Comparison of ENCODE assay signal across 8 cellular contexts in genomic region chr2:27370026-27370815, GRCh38. TPM values are rescaled to one million over a fixed set of nuclear protein-coding genes. Genes with fewer than 3 reads are reported as not detected.
DNase-seq lines count a peak whose midpoint lies in the region; ATAC-seq, FAIRE-seq and TF ChIP-seq lines count a peak whose summit lies in the region.

Gene EIF2B4 (minus strand): TSS chr2:27370338. CDS start chr2:27370314, 24 bp downstream.
Gene SNX17 (plus strand): TSS chr2:27370616. CDS start chr2:27370744, 128 bp downstream.

- H3K79me2 ChIP-seq in fibroblast of lung (ENCODE audit: control insufficient read depth, insufficient read depth, low read length), result peaks cover 52% of the 10 kb centered on the region

- peak within 1 kb of the TSS; percentile 97 for H3K27ac Mint-ChIP-seq in activated T-helper 2 cell treated with anti-CD3 and anti-CD28 coated beads, Interferon-gamma antibody, Interleukin-2, Interleukin-4, amounts not matched to agents 10 μg/mL and 5 μg/mL and 100 μg/mL, durations not matched to agents 14 hours and 24 hours and 36 hours
- peak within 1 kb of the TSS; percentile 92 to 99 (median 97) for H3K27ac Mint-ChIP-seq in naive thymus-derived CD8-positive, alpha-beta T cell

- H3K36me3 ChIP-seq in ES-I3 (ENCODE audit: insufficient read depth, low read length) (peaks cover 37% of the 10 kb centered on the region), RWPE2 (ENCODE audit: low read depth) (peaks cover 71% of the 10 kb centered on the region), fibroblast of lung (ENCODE audit: control insufficient read depth, insufficient read depth, low read length) (peaks cover 33% of the 10 kb centered on the region)

- peak within 1 kb of the TSS; percentile 54 for H3K27ac ChIP-seq in RWPE2 (ENCODE audit: poor library complexity, severe bottlenecking)
- peak within 1 kb of the TSS; percentile 95 for H3K27ac ChIP-seq in fibroblast of lung (ENCODE audit: insufficient read depth, low read length)

- H3K27me3 ChIP-seq in RWPE2 (ENCODE audit: insufficient read depth, poor library complexity, severe bottlenecking) (no peaks in the 10 kb centered on the region), fibroblast of lung (ENCODE audit: control insufficient read depth, insufficient read depth, low read length) (no peaks in the 10 kb centered on the region)

- no peaks in the 10 kb centered on the region for H3K27me3 Mint-ChIP-seq in activated T-helper 2 cell treated with anti-CD3 and anti-CD28 coated beads, Interferon-gamma antibody, Interleukin-2, Interleukin-4, amounts not matched to agents 10 μg/mL and 5 μg/mL and 100 μg/mL, durations not matched to agents 14 hours and 24 hours and 36 hours (ENCODE audit: low read depth)
- no peaks in the 10 kb centered on the region for H3K27me3 Mint-ChIP-seq in naive thymus-derived CD8-positive, alpha-beta T cell

- H3K9ac ChIP-seq in ES-I3 (ENCODE audit: low read depth, low read length) (peak within 1 kb of the TSS; percentile 88), fibroblast of lung (ENCODE audit: insufficient read depth, low read length) (peak within 1 kb of the TSS; percentile 97)

- H3K4me3 Mint-ChIP-seq in activated T-helper 2 cell treated with anti-CD3 and anti-CD28 coated beads, Interferon-gamma antibody, Interleukin-2, Interleukin-4, amounts not matched to agents 10 μg/mL and 5 μg/mL and 100 μg/mL, durations not matched to agents 14 hours and 24 hours and 36 hours (ENCODE audit: low read depth), result peak within 1 kb of the TSS; percentile 90
- peak within 1 kb of the TSS; percentile 84 to 100 (median 96) for H3K4me3 Mint-ChIP-seq in naive thymus-derived CD8-positive, alpha-beta T cell

- peaks cover 78% of the 10 kb centered on the region for H3K36me3 Mint-ChIP-seq in activated T-helper 2 cell treated with anti-CD3 and anti-CD28 coated beads, Interferon-gamma antibody, Interleukin-2, Interleukin-4, amounts not matched to agents 10 μg/mL and 5 μg/mL and 100 μg/mL, durations not matched to agents 14 hours and 24 hours and 36 hours (ENCODE audit: low read depth)
- peaks cover 4 to 64% (median 18%) of the 10 kb centered on the region in 3 donors for H3K36me3 Mint-ChIP-seq in naive thymus-derived CD8-positive, alpha-beta T cell

- no peaks in the 10 kb centered on the region for H3K9me3 Mint-ChIP-seq in activated T-helper 2 cell treated with anti-CD3 and anti-CD28 coated beads, Interferon-gamma antibody, Interleukin-2, Interleukin-4, amounts not matched to agents 10 μg/mL and 5 μg/mL and 100 μg/mL, durations not matched to agents 14 hours and 24 hours and 36 hours
- H3K9me3 Mint-ChIP-seq in naive thymus-derived CD8-positive, alpha-beta T cell, result no peaks in the 10 kb centered on the region

- peaks cover 18% of the 10 kb centered on the region for H3K4me1 ChIP-seq in ES-I3 (ENCODE audit: insufficient read depth, low read length)
- peaks cover 5% of the 10 kb centered on the region for H3K4me1 ChIP-seq in RWPE2 (ENCODE audit: insufficient read depth, poor library complexity, severe bottlenecking)
- peaks cover 14% of the 10 kb centered on the region for H3K4me1 ChIP-seq in fibroblast of lung (ENCODE audit: control insufficient read depth, extremely low read depth, insufficient read depth, low read length)

- peaks cover 23% of the 10 kb centered on the region for H3K4me1 Mint-ChIP-seq in activated T-helper 2 cell treated with anti-CD3 and anti-CD28 coated beads, Interferon-gamma antibody, Interleukin-2, Interleukin-4, amounts not matched to agents 10 μg/mL and 5 μg/mL and 100 μg/mL, durations not matched to agents 14 hours and 24 hours and 36 hours (ENCODE audit: low read depth)
- H3K4me1 Mint-ChIP-seq in naive thymus-derived CD8-positive, alpha-beta T cell, result peaks cover 26 to 43% (median 42%) of the 10 kb centered on the region in 4 donors

- no peaks in the 10 kb centered on the region for H4K20me1 ChIP-seq in fibroblast of lung (ENCODE audit: control insufficient read depth, extremely low read depth, insufficient read depth, low read length)

- peak within 1 kb of the TSS; percentile 100 for H3K4me2 ChIP-seq in fibroblast of lung (ENCODE audit: extremely low read depth, insufficient read depth, low read length)

- no peaks in the 10 kb centered on the region for H3K9me3 ChIP-seq in ES-I3 (ENCODE audit: control insufficient read depth, insufficient read depth, low read length)
- no peaks in the 10 kb centered on the region for H3K9me3 ChIP-seq in RWPE2 (ENCODE audit: severe bottlenecking)
- H3K9me3 ChIP-seq in fibroblast of lung (ENCODE audit: control insufficient read depth, insufficient read depth, low read depth, low read length), result no peaks in the 10 kb centered on the region

- peak within 1 kb of the TSS; percentile 95 for H2AFZ ChIP-seq in fibroblast of lung (ENCODE audit: low read length)

- H3K4me3 ChIP-seq in RWPE2 (ENCODE audit: severe bottlenecking) (peak within 1 kb of the TSS; percentile 95), fibroblast of lung (replicated peaks in 1 of 4; ENCODE audit: control extremely low read depth in 1 of 4, insufficient read depth in 1 of 4, low read depth in 3 of 4, low read length in 4 of 4) (peak within 1 kb of the TSS; percentile 96 to 99 (median 97))

- DNase-seq in H54 (ENCODE audit: insufficient read length, low spot score) (peak; percentile 88), LoVo (ENCODE audit: low spot score) (peak; percentile 99), RWPE2 (ENCODE audit: low spot score) (peak; percentile 98), fibroblast of lung (ENCODE audit: low read depth in 2 of 2) (peak; percentile 99)
- peak; percentile 100 for DNase-seq in activated T-helper 2 cell treated with anti-CD3 and anti-CD28 coated beads, Interferon-gamma antibody, Interleukin-2, Interleukin-4, amounts not matched to agents 10 μg/mL and 5 μg/mL and 100 μg/mL, durations not matched to agents 14 hours and 24 hours and 36 hours (ENCODE audit: low spot score)
- peak; percentile 96 to 99 (median 99) for DNase-seq in naive thymus-derived CD8-positive, alpha-beta T cell
- DNase-seq in stimulated activated naive CD4-positive, alpha-beta T cell (lab: John Stamatoyannopoulos, UW), result peak; percentile 97 to 99 (median 99)

- TF ChIP-seq CTCF in RWPE2 (IDR thresholded peaks at IDR 0.05; ENCODE audit: poor library complexity, severe bottlenecking) (peak; percentile 93), fibroblast of lung (conservative IDR thresholded peaks at IDR 0.05 in 1 of 2, IDR thresholded peaks at IDR 0.05 in 1 of 2; ENCODE audit: low read depth in 1 of 2, low read length in 2 of 2) (peak; percentile 60 to 72)

- ATAC-seq in RWPE2 (ENCODE audit: low read depth), result peak; percentile 89
- peak; percentile 91 to 93 for ATAC-seq in naive thymus-derived CD8-positive, alpha-beta T cell

- intact Hi-C loops in activated T-helper 2 cell treated with anti-CD3 and anti-CD28 coated beads, Interferon-gamma antibody, Interleukin-2, Interleukin-4, amounts not matched to agents 10 μg/mL and 5 μg/mL and 100 μg/mL, durations not matched to agents 14 hours and 24 hours and 36 hours (cut with micrococcal nuclease), result loop anchor here (1.0 to 5.0 kb wide), 8 partner anchors 10 to 288 kb away; partner anchors contain the start of genes ATRAID, GTF3C2, MPV17 and NRBP1

- TF ChIP-seq POLR2A in H54 (IDR thresholded peaks at IDR 0.05; ENCODE audit: low read depth, low read length), result peak; percentile 85

- FAIRE-seq in H54 (lab: Jason Lieb, UNC), result peak; percentile 80

- POLR2A ChIA-PET in naive thymus-derived CD8-positive, alpha-beta T cell (lab: Charles Lee), result interaction anchor here (0.9 to 5.6 kb wide), 12 partner anchors 10 to 299 kb away, joined by 3 to 71 read pairs (median 6); partner anchors contain the start of genes GTF3C2, KHK, MPV17 and NRBP1

RNA-seq across cellular contexts. Expression of gene EIF2B4, which starts in this region (rescaled TPM):
- total RNA-seq in activated T-helper 2 cell treated with anti-CD3 and anti-CD28 coated beads, Interferon-gamma antibody, Interleukin-2, Interleukin-4, amounts not matched to agents 10 μg/mL and 5 μg/mL and 100 μg/mL, durations not matched to agents 14 hours and 24 hours and 36 hours, result 43.4 and 44.8 TPM in 2 replicates
- 28.6 and 28.8 TPM in 2 replicates for total RNA-seq in fibroblast of lung
- 29.8 and 41.2 TPM in 2 replicates for polyA plus RNA-seq in fibroblast of lung
- polyA plus RNA-seq in fibroblast of lung (2012), result 41.9 and 62.2 TPM in 2 replicates
- 61.8 and 82.8 TPM in 2 replicates for polyA minus RNA-seq in fibroblast of lung (ENCODE audit: low replicate concordance)
- 10 to 100 TPM; 54.9 to 55.5 TPM for total RNA-seq in naive thymus-derived CD8-positive, alpha-beta T cell
- polyA plus RNA-seq in naive thymus-derived CD8-positive, alpha-beta T cell, result 10 to 100 TPM; 26.4 to 41.2 (median 30.0) TPM

RNA-seq across cellular contexts. Expression of gene SNX17, which starts in this region (rescaled TPM):
- 117 and 120 TPM in 2 replicates for total RNA-seq in activated T-helper 2 cell treated with anti-CD3 and anti-CD28 coated beads, Interferon-gamma antibody, Interleukin-2, Interleukin-4, amounts not matched to agents 10 μg/mL and 5 μg/mL and 100 μg/mL, durations not matched to agents 14 hours and 24 hours and 36 hours
- 152 and 155 TPM in 2 replicates for total RNA-seq in fibroblast of lung
- 118 and 134 TPM in 2 replicates for polyA plus RNA-seq in fibroblast of lung
- 121 and 147 TPM in 2 replicates for polyA plus RNA-seq in fibroblast of lung (2012)
- polyA minus RNA-seq in fibroblast of lung (ENCODE audit: low replicate concordance), result 150 and 151 TPM in 2 replicates
- 100 to 1,000 TPM; 121 to 122 TPM for total RNA-seq in naive thymus-derived CD8-positive, alpha-beta T cell
- 100 to 1,000 TPM; 200 to 217 (median 215) TPM for polyA plus RNA-seq in naive thymus-derived CD8-positive, alpha-beta T cell

Comparison
In these comparisons a context has a peak if more than half of its experiments do, and no peak if none do; other contexts are left out.
1. Peak in every context shown above with its lines: DNase-seq, ATAC-seq, H3K4me3 ChIP-seq and H3K27ac ChIP-seq.